Comparison of ENCODE assay signal across 8 cellular contexts in the genomic region with DNA sequence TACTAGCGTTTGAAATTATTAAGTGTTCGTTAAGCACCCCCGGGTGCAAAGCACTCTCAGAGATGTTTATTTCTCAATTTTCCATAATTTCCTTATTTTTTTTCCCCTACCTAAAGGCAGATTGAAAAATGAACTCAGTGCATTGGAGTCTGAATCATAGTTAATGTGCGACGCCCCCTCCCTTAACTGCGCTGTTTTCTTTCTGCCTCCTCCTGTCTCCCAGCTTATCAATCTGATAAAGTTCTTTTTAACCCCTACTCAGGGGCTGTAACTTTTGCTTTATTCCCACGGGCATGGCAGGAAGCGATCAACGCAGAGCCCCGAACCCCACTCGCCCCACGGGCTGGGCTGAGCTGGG. TPM values are rescaled to one million over a fixed set of nuclear protein-coding genes. Genes with fewer than 3 reads are reported as not detected.
DNase-seq lines count a peak whose midpoint lies in the region; ATAC-seq and TF ChIP-seq lines count a peak whose summit lies in the region.

No MANE protein-coding gene starts in this region.

- H3K36me3 ChIP-seq in BE2C (no peaks in the 10 kb centered on the region), ectodermal cell (ENCODE audit: control insufficient read depth, insufficient read depth, low read length) (no peaks in the 10 kb centered on the region), neural cell (ENCODE audit: insufficient read depth, low read length) (no peaks in the 10 kb centered on the region), OCI-LY7 (ENCODE audit: insufficient read depth, low read length) (no peaks in the 10 kb centered on the region)

- BruUV-seq in OCI-LY7 (replicated peaks; lab: Mats Ljungman, UMichigan) = no TSS peak

- H3K4me1 ChIP-seq in BE2C (no peaks in the 10 kb centered on the region), ectodermal cell (ENCODE audit: control insufficient read depth, insufficient read depth, low read length) (peaks cover 31% of the 10 kb centered on the region), OCI-LY7 (ENCODE audit: insufficient read depth, low read length, poor library complexity, severe bottlenecking) (no peaks in the 10 kb centered on the region)

- H3K9me3 ChIP-seq in BE2C (no peaks in the 10 kb centered on the region), ectodermal cell (ENCODE audit: control insufficient read depth, low read length) (no peaks in the 10 kb centered on the region), neural cell (ENCODE audit: low read length) (no peaks in the 10 kb centered on the region), OCI-LY7 (ENCODE audit: low read length) (no peaks in the 10 kb centered on the region)

- no peak for TF ChIP-seq EP300 in neural cell (conservative IDR thresholded peaks at IDR 0.05; ENCODE audit: poor library complexity, severe bottlenecking)

- no peak overlapping the region for H3K4me2 ChIP-seq in neural cell (ENCODE audit: low read length)
- H3K4me2 ChIP-seq in OCI-LY7 (ENCODE audit: low read length) = no peak overlapping the region

- TF ChIP-seq CTCF in BE2C (IDR thresholded peaks at IDR 0.05; ENCODE audit: low read depth, low read length) (no peak), LNCaP clone FGC (IDR thresholded peaks at IDR 0.05; ENCODE audit: control insufficient read depth, extremely low read depth, insufficient read depth) (no peak), neural cell (IDR thresholded peaks at IDR 0.05; ENCODE audit: poor library complexity, severe bottlenecking) (no peak), OCI-LY7 (conservative IDR thresholded peaks at IDR 0.05; ENCODE audit: low read length) (no peak)

- H3K9me2 ChIP-seq in neural cell (ENCODE audit: insufficient read depth, low read length) = no peaks in the 10 kb centered on the region
- no peaks in the 10 kb centered on the region for H3K9me2 ChIP-seq in OCI-LY7 (ENCODE audit: insufficient read depth, low read length)

- no peak for ATAC-seq in left lobe of liver
- no peak for ATAC-seq in GM19395 (IDR thresholded peaks at IDR 0.05; ENCODE audit: unreplicated experiment)

- H3K4me3 ChIP-seq in BE2C (ENCODE audit: low read depth, low read length) = peak overlapping the region; percentile 70
- peak overlapping the region; percentile 47 for H3K4me3 ChIP-seq in LNCaP clone FGC (ENCODE audit: low read depth, low read length)
- H3K4me3 ChIP-seq in ectodermal cell (ENCODE audit: insufficient read depth, low read depth, low read length) = peak overlapping the region; percentile 34
- H3K4me3 ChIP-seq in neural cell (ENCODE audit: low read length) = peak overlapping the region; percentile 59
- H3K4me3 ChIP-seq in OCI-LY7 (ENCODE audit: low read depth, low read length, poor library complexity, severe bottlenecking) = no peak overlapping the region

- no peaks in the 10 kb centered on the region for H4K20me1 ChIP-seq in neural cell (ENCODE audit: insufficient read depth)
- H4K20me1 ChIP-seq in OCI-LY7 (ENCODE audit: insufficient read depth, low read length) = no peaks in the 10 kb centered on the region

- POLR2A ChIA-PET in OCI-LY7 (lab: Charles Lee) = no interaction called here

- no peak overlapping the region for H3K27ac ChIP-seq in ectodermal cell (ENCODE audit: insufficient read depth, low read depth, low read length, poor library complexity, severe bottlenecking)
- H3K27ac ChIP-seq in neural cell (ENCODE audit: low read length) = no peak overlapping the region
- no peak overlapping the region for H3K27ac ChIP-seq in OCI-LY7 (ENCODE audit: low read depth, low read length, poor library complexity, severe bottlenecking)

- H3K79me2 ChIP-seq in neural cell (replicated peaks; ENCODE audit: insufficient read depth, low read length) (no peaks in the 10 kb centered on the region), OCI-LY7 (ENCODE audit: insufficient read depth, low read depth, low read length) (no peaks in the 10 kb centered on the region)

- intact Hi-C loops in OCI-LY7 (cut with micrococcal nuclease; ENCODE audit: unreplicated experiment) = loop anchor here (1.0 to 10.0 kb wide), 3 partner anchors 133 to 352 kb away; no protein-coding TSS in a partner anchor

- no peak overlapping the region for H2AFZ ChIP-seq in neural cell (ENCODE audit: low read depth, low read length)
- H2AFZ ChIP-seq in OCI-LY7 (ENCODE audit: low read length) = no peak overlapping the region

- no peak for TF ChIP-seq RAD21 in neural cell (conservative IDR thresholded peaks at IDR 0.05)

- H3K27me3 ChIP-seq in BE2C (peaks cover 10% of the 10 kb centered on the region), ectodermal cell (ENCODE audit: control insufficient read depth, insufficient read depth, low read length, poor library complexity, severe bottlenecking) (peaks cover 29% of the 10 kb centered on the region), neural cell (ENCODE audit: insufficient read depth, low read depth, low read length) (no peaks in the 10 kb centered on the region)

- no peak overlapping the region for H3K9ac ChIP-seq in neural cell (ENCODE audit: low read length)

- no peak for DNase-seq in BE2C
- DNase-seq in LNCaP clone FGC (ENCODE audit: low read depth) = no peak
- DNase-seq in COLO668 (lab: John Stamatoyannopoulos, UW; ENCODE audit: unreplicated experiment) = no peak
- DNase-seq in OCI-LY7 (ENCODE audit: low spot score) = no peak
- no peak for DNase-seq in left lobe of liver (ENCODE audit: low spot score)

- no peaks in the 10 kb centered on the region for H3F3A ChIP-seq in neural cell (ENCODE audit: insufficient read depth, low read length, poor library complexity, severe bottlenecking)

- whole genome bisulfite sequencing in ectodermal cell, 2 experiments = 72 to 76% methylated on average over 12 of the region's 12 CpGs

- CTCF ChIA-PET in OCI-LY7 (lab: Charles Lee; ENCODE audit: unreplicated experiment) = interaction anchor here (0.6 to 1.3 kb wide), 2 partner anchors 80 to 134 kb away, joined by 3 to 4 read pairs; no protein-coding TSS in a partner anchor

TF ChIP-seq in neural cell, 6 proteins besides CTCF, POLR2A, EP300 and RAD21:
- TF ChIP-seq MXI1 (conservative IDR thresholded peaks at IDR 0.05; ENCODE audit: poor library complexity, severe bottlenecking) = no peak
- no peak for TF ChIP-seq POLR2AphosphoS5 (IDR thresholded peaks at IDR 0.05)
- no peak for TF ChIP-seq SMC3 (conservative IDR thresholded peaks at IDR 0.05; ENCODE audit: poor library complexity)
- TF ChIP-seq, protein P1, sequence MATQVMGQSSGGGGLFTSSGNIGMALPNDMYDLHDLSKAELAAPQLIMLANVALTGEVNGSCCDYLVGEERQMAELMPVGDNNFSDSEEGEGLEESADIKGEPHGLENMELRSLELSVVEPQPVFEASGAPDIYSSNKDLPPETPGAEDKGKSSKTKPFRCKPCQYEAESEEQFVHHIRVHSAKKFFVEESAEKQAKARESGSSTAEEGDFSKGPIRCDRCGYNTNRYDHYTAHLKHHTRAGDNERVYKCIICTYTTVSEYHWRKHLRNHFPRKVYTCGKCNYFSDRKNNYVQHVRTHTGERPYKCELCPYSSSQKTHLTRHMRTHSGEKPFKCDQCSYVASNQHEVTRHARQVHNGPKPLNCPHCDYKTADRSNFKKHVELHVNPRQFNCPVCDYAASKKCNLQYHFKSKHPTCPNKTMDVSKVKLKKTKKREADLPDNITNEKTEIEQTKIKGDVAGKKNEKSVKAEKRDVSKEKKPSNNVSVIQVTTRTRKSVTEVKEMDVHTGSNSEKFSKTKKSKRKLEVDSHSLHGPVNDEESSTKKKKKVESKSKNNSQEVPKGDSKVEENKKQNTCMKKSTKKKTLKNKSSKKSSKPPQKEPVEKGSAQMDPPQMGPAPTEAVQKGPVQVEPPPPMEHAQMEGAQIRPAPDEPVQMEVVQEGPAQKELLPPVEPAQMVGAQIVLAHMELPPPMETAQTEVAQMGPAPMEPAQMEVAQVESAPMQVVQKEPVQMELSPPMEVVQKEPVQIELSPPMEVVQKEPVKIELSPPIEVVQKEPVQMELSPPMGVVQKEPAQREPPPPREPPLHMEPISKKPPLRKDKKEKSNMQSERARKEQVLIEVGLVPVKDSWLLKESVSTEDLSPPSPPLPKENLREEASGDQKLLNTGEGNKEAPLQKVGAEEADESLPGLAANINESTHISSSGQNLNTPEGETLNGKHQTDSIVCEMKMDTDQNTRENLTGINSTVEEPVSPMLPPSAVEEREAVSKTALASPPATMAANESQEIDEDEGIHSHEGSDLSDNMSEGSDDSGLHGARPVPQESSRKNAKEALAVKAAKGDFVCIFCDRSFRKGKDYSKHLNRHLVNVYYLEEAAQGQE (IDR thresholded peaks at IDR 0.05; ENCODE audit: borderline replicate concordance) = no peak
- TF ChIP-seq TAF1 (IDR thresholded peaks at IDR 0.05; ENCODE audit: low read depth) = no peak
- TF ChIP-seq EZH2 (IDR thresholded peaks at IDR 0.05; ENCODE audit: borderline replicate concordance, insufficient read depth, low read length, poor library complexity, severe bottlenecking) = no peak

RNA-seq across cellular contexts. Expression of a gene that starts 58.2 kb away (rescaled TPM):
- polyA plus RNA-seq in BE2C (2012; ENCODE audit: insufficient read depth, insufficient read length, low read depth) = not detected
- polyA plus RNA-seq in ectodermal cell (2013, experiment 1 of 4) = not detected
- polyA plus RNA-seq in ectodermal cell (2013, experiment 2 of 4) = 0.02 TPM
- polyA plus RNA-seq in ectodermal cell (2013, experiment 3 of 4) = 0.05 TPM
- 0.04 TPM for polyA plus RNA-seq in ectodermal cell (2013, experiment 4 of 4)
- 0.14 TPM in 1 of 2 replicates, not detected in the other for polyA plus RNA-seq in neural cell
- 0.24 and 0.35 TPM in 2 replicates for polyA minus RNA-seq in neural cell
- total RNA-seq in OCI-LY7 (2014; rRNA removed; shearing (Covaris generic)) = 5.9 TPM in 2 replicates
- total RNA-seq in OCI-LY7 (2022) = 6.3 and 7.3 TPM in 2 replicates
- total RNA-seq in left lobe of liver = 0.05 TPM
